21 cellular contexts compared by ENCODE assay signal in genomic region chr1:232384172-232384571, GRCh38.
"Had no signal": no experiment of that assay in that cellular context is flagged by ENCODE, and none has a peak within 500 bp of the region (broad histone marks: within the 10 kb centered on the region; RNA-seq: fewer than 3 reads in every experiment).

No MANE protein-coding gene starts in this region.

- ATAC-seq: activated CD8-positive, alpha-beta memory T cell treated with anti-CD3 and anti-CD28 coated beads, Interleukin-2, amount 10 ng/mL, durations not matched to agents 7 days and 5 days; activated CD8-positive, alpha-beta T cell treated with anti-CD3 and anti-CD28 coated beads, Interleukin-2, amount 10 ng/mL, durations not matched to agents 7 days and 5 days; activated naive CD8-positive, alpha-beta T cell treated with anti-CD3 and anti-CD28 coated beads, Interleukin-2, amount 50 U/mL, for 24 hours; stimulated activated effector memory CD8-positive, alpha-beta T cell treated with anti-CD3 and anti-CD28 coated beads, Interleukin-12 subunit alpha, Interleukin-12 subunit beta, amount 100 ng/mL, for 72 hours had no signal

- H3K9me3 ChIP-seq: colonic mucosa, heart right ventricle, left ventricle myocardium inferior, ovary, thoracic aorta had no signal

- DNase-seq: activated B cell treated with CpG ODN at 0.5 μM for 24 hours; activated CD8-positive, alpha-beta memory T cell treated with anti-CD3 and anti-CD28 coated beads, Interleukin-2, amount 10 ng/mL, durations not matched to agents 7 days and 5 days; activated CD8-positive, alpha-beta T cell treated with anti-CD3 and anti-CD28 coated beads, Interleukin-2, amount 10 ng/mL, durations not matched to agents 7 days and 5 days; activated naive CD8-positive, alpha-beta T cell treated with anti-CD3 and anti-CD28 coated beads, Interleukin-2, amount 50 U/mL, for 24 hours; activated T-cell treated with anti-CD3 and anti-CD28 coated beads, Interleukin-2, amount 50 U/mL, for 48 hours; effector CD8-positive, alpha-beta T cell; foreskin fibroblast; heart right ventricle; left ventricle myocardium inferior; naive B cell; ovary; retina; stimulated activated CD4-positive, alpha-beta T cell treated with anti-CD3 and anti-CD28 coated beads, Interleukin-4, amount 100 ng/mL, for 24 hours; T-helper 2 cell; trophoblast cell had no signal

- H3K36me3 ChIP-seq: colonic mucosa, heart right ventricle, left ventricle myocardium inferior, ovary, thoracic aorta had no signal

- H3K27me3 ChIP-seq: colonic mucosa, heart right ventricle, ovary had no signal

- H3K4me3 ChIP-seq: colonic mucosa, heart right ventricle, left ventricle myocardium inferior, lung, ovary, skin epidermis, thoracic aorta had no signal

- H3K4me1 ChIP-seq: colonic mucosa had no signal

- H3K27ac ChIP-seq: colonic mucosa, epithelial cell of prostate, heart right ventricle, left ventricle myocardium inferior, ovary, thoracic aorta had no signal
